Comparison of ENCODE assay signal across 8 cellular contexts in the genomic region with DNA sequence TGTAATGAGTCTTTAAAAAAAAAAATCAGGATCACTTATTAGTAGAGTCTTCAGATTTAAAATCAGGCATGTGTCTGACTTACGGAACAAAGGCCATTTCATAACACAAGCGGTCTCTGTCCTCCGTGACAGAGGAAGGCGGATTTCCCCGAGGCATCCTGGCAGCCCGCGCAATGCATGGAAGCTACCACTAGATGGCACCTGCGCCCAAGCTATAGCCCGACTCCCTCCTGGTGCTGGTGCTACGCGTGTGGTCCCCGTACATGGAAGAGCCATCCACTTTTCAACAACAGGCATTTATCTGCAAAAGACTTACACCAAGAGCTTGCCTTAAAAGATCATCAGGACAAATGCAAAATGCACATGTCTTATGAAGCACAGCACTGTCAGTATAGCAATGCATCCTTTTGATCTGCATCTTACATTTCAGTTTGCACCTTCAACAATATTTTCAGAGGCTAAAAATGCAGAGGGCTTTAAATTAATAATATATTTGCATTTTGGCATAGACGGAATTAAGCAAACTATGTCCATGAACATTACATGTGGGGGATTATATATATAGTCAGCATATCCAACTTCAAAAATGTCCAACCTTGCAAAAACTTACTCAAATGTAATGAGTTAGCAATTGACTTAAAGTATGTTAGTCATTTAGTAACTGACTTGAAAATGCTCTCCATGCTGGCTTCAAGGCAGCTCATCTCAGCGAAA.
DNase-seq lines count a peak whose midpoint lies in the region; ATAC-seq and FAIRE-seq lines count a peak whose summit lies in the region.

No MANE protein-coding gene starts in this region.

- FAIRE-seq in endometrium (lab: Jason Lieb, UNC): peak; percentile 84

- ATAC-seq in GM21360 (IDR thresholded peaks at IDR 0.05; ENCODE audit: unreplicated experiment): peak; percentile 76

- DNase-seq in Caki2 (ENCODE audit: low read depth) (peak; percentile 41), HK-2 (ENCODE audit: unreplicated experiment) (peak; percentile 60), NOMO-1 treated with DMSO at 0.1 percent for 48 hours (lab: John Stamatoyannopoulos, UW; ENCODE audit: unreplicated experiment) (peak; percentile 86), midbrain (lab: John Stamatoyannopoulos, UW) (peak; percentile 92)
- peak; percentile 38 to 65 (median 51) for DNase-seq in activated CD8-positive, alpha-beta memory T cell treated with anti-CD3 and anti-CD28 coated beads for 48 hours (ENCODE audit: low read depth in 2 of 3, low spot score in 2 of 3)
- peak; percentile 61 for DNase-seq in stimulated activated CD8-positive, alpha-beta memory T cell treated with anti-CD3 and anti-CD28 coated beads, Interleukin-4, amount 100 ng/mL, for 24 hours (ENCODE audit: low read depth)

- in situ Hi-C loops in Caki2 (cut with HindIII; ENCODE audit: low pct_unique_long_range_greater_than_20kb, low sequenced_read_pairs): no loop called here

Comparison
In these comparisons a context has a peak if more than half of its experiments do, and no peak if none do; other contexts are left out.
1. Peak in every context shown above with its lines: DNase-seq and ATAC-seq.
2. DNase-seq: peak in every context shown above with its lines; median percentile 92 in midbrain; 86 in NOMO-1 treated with DMSO at 0.1 percent for 48 hours; 61 in stimulated activated CD8-positive, alpha-beta memory T cell treated with anti-CD3 and anti-CD28 coated beads, Interleukin-4, amount 100 ng/mL, for 24 hours; 60 in HK-2; 51 in activated CD8-positive, alpha-beta memory T cell treated with anti-CD3 and anti-CD28 coated beads for 48 hours; 41 in Caki2.